25 cellular contexts compared by ENCODE assay signal in the genomic region with DNA sequence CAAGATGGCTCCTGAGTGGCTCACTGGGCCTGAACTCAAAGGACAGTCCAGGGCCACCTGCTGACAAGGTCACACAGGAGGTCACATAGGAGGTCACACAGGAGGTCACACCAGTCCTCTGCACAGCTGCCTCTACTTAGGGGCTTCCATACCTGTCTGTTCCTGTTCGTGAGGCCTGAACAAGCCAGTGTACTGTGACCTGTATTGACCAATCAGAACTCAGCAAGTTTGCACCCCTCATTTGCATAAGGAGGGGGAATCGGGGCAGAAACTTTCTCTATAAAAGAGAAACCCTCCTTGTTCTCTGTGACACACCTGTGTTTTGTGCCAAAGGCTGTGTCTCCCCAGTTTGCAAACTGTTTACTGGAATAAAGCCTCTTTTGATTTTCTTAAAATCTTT.
"Had no signal": no experiment of that assay in that cellular context is flagged by ENCODE, and none has a peak within 500 bp of the region (broad histone marks: within the 10 kb centered on the region; RNA-seq: fewer than 3 reads in every experiment).

No MANE protein-coding gene starts in this region.

- ATAC-seq: activated CD4-positive, CD25-positive, alpha-beta regulatory T cell treated with anti-CD3 and anti-CD28 coated beads, Interleukin-2, amount 50 U/mL, for 24 hours; activated CD8-positive, alpha-beta memory T cell treated with anti-CD3 and anti-CD28 coated beads, Interleukin-2, amount 10 ng/mL, durations not matched to agents 7 days and 5 days; activated CD8-positive, alpha-beta T cell treated with anti-CD3 and anti-CD28 coated beads for 36 hours; heart left ventricle; lower lobe of right lung; natural killer cell; stimulated activated naive CD8-positive, alpha-beta T cell treated with anti-CD3 and anti-CD28 coated beads, Interleukin-15, Interleukin-2, amounts not matched to agents 100 U/mL and 50 U/mL, for 24 hours; T-cell had no signal

- H3K9me3 Mint-ChIP-seq: activated CD4-positive, alpha-beta T cell treated with anti-CD3 and anti-CD28 coated beads, Interleukin-2, amount 10 ng/mL, durations not matched to agents 24 days and 14 days; activated CD8-positive, alpha-beta T cell treated with anti-CD3 and anti-CD28 coated beads for 36 hours; mesothelial cell of epicardium; natural killer cell; T-cell; T-helper 2 cell treated with Interferon-gamma antibody and Interleukin-4, amounts not matched to agents 5 μg/mL and 100 μg/mL, for 36 hours had no signal

- H3K9me3 ChIP-seq: colonic mucosa, heart left ventricle, lower lobe of right lung, ovary, prostate gland, spleen, tibial artery had no signal

- H3K27ac Mint-ChIP-seq: activated CD4-positive, alpha-beta T cell treated with anti-CD3 and anti-CD28 coated beads, Interleukin-2, amount 10 ng/mL, durations not matched to agents 24 days and 14 days; activated CD8-positive, alpha-beta memory T cell treated with anti-CD3 and anti-CD28 coated beads, Interleukin-2, amount 10 ng/mL, durations not matched to agents 7 days and 5 days; activated CD8-positive, alpha-beta T cell treated with anti-CD3 and anti-CD28 coated beads for 36 hours; endodermal cell; mesothelial cell of epicardium; natural killer cell; T-cell; T-helper 2 cell treated with Interferon-gamma antibody and Interleukin-4, amounts not matched to agents 5 μg/mL and 100 μg/mL, for 36 hours had no signal

- H3K36me3 ChIP-seq: colonic mucosa, heart left ventricle, lower lobe of right lung, ovary, prostate gland, spleen, tibial artery had no signal

- H3K4me1 ChIP-seq: colonic mucosa, heart left ventricle, lower lobe of right lung, prostate gland, tibial artery had no signal

- H3K27me3 ChIP-seq: colonic mucosa, heart left ventricle, ovary, spleen, tibial artery had no signal

- H3K27ac ChIP-seq: colonic mucosa, epithelial cell of prostate, heart left ventricle, lower lobe of right lung, ovary, prostate gland, spleen, tibial artery, VCaP had no signal

- DNase-seq: activated CD4-positive, alpha-beta T cell treated with anti-CD3 and anti-CD28 coated beads, Interleukin-2, amount 10 ng/mL, durations not matched to agents 24 days and 14 days; activated CD8-positive, alpha-beta memory T cell treated with anti-CD3 and anti-CD28 coated beads, Interleukin-2, amount 10 ng/mL, durations not matched to agents 7 days and 5 days; activated CD8-positive, alpha-beta T cell treated with anti-CD3 and anti-CD28 coated beads for 36 hours; activated naive CD4-positive, alpha-beta T cell treated with Interleukin-2 at 50 U/mL for 16 hours; activated T-cell treated with anti-CD3 and anti-CD28 coated beads, Interleukin-2, amount 50 U/mL, for 1 hour; amygdala; colonic mucosa; endodermal cell; heart left ventricle; kidney; lower lobe of right lung; natural killer cell; ovary; spleen; stimulated activated CD4-positive, alpha-beta T cell treated with anti-CD3 and anti-CD28 coated beads, Interleukin-4, amount 100 ng/mL, for 24 hours; stimulated activated naive CD8-positive, alpha-beta T cell treated with anti-CD3 and anti-CD28 coated beads, Interleukin-15, Interleukin-2, amounts not matched to agents 100 U/mL and 50 U/mL, for 24 hours; substantia nigra; T-cell; tibial artery had no signal

- H3K4me3 Mint-ChIP-seq: activated CD4-positive, alpha-beta T cell treated with anti-CD3 and anti-CD28 coated beads, Interleukin-2, amount 10 ng/mL, durations not matched to agents 24 days and 14 days; activated CD8-positive, alpha-beta memory T cell treated with anti-CD3 and anti-CD28 coated beads, Interleukin-2, amount 10 ng/mL, durations not matched to agents 7 days and 5 days; activated CD8-positive, alpha-beta T cell treated with anti-CD3 and anti-CD28 coated beads for 36 hours; endodermal cell; mesothelial cell of epicardium; natural killer cell; T-cell; T-helper 2 cell treated with Interferon-gamma antibody and Interleukin-4, amounts not matched to agents 5 μg/mL and 100 μg/mL, for 36 hours had no signal

- H3K36me3 Mint-ChIP-seq: activated CD8-positive, alpha-beta memory T cell treated with anti-CD3 and anti-CD28 coated beads, Interleukin-2, amount 10 ng/mL, durations not matched to agents 7 days and 5 days; mesothelial cell of epicardium; natural killer cell; T-cell had no signal

- H3K4me3 ChIP-seq: colonic mucosa, heart left ventricle, lower lobe of right lung, ovary, prostate gland, spleen, tibial artery had no signal

- H3K4me1 Mint-ChIP-seq: mesothelial cell of epicardium, natural killer cell had no signal

- H3K27me3 Mint-ChIP-seq: activated CD4-positive, alpha-beta T cell treated with anti-CD3 and anti-CD28 coated beads, Interleukin-2, amount 10 ng/mL, durations not matched to agents 24 days and 14 days; activated CD8-positive, alpha-beta memory T cell treated with anti-CD3 and anti-CD28 coated beads, Interleukin-2, amount 10 ng/mL, durations not matched to agents 7 days and 5 days; activated CD8-positive, alpha-beta T cell treated with anti-CD3 and anti-CD28 coated beads for 36 hours; T-cell had no signal
